Comparison of ENCODE assay signal across 8 cellular contexts in genomic region chr1:56576880-56577858, GRCh38. TPM values are rescaled to one million over a fixed set of nuclear protein-coding genes. Genes with fewer than 3 reads are reported as not detected.
A peak's percentile ranks its signal among the peaks of the same experiment; 100 is the strongest.
DNase-seq lines count a peak whose midpoint lies in the region; ATAC-seq and TF ChIP-seq lines count a peak whose summit lies in the region.

No MANE protein-coding gene starts in this region.

- no peaks in the 10 kb centered on the region for H3K27me3 ChIP-seq in breast epithelium
- H3K27me3 ChIP-seq in liver (ENCODE audit: control insufficient read depth in 4 of 4, insufficient read depth in 4 of 4, low read length in 3 of 4) = no peaks in the 10 kb centered on the region

- TF ChIP-seq EP300 in Ishikawa (IDR thresholded peaks at IDR 0.05; ENCODE audit: borderline replicate concordance) = no peak

- peak; percentile 43 for DNase-seq in COLO668 (lab: John Stamatoyannopoulos, UW; ENCODE audit: unreplicated experiment)
- no peak for DNase-seq in breast epithelium (ENCODE audit: low spot score in 2 of 2)
- DNase-seq in type B pancreatic cell (ENCODE audit: extremely low spot score, unreplicated experiment) = no peak
- no peak for DNase-seq in NCI-H146 treated with DMSO at 0.1 percent for 48 hours (lab: John Stamatoyannopoulos, UW; ENCODE audit: unreplicated experiment)

- TF ChIP-seq CTCF in breast epithelium (IDR thresholded peaks at IDR 0.05) (peak in 2 of 3 donors; percentile 18 to 22), liver (IDR thresholded peaks at IDR 0.05; ENCODE audit: low read depth, low read length, missing input control) (peak; percentile 24), type B pancreatic cell (conservative IDR thresholded peaks at IDR 0.05) (peak; percentile 62)

- no peaks in the 10 kb centered on the region for H3K9me3 Mint-ChIP-seq in type B pancreatic cell

- peaks cover 3% of the 10 kb centered on the region for H3K27me3 Mint-ChIP-seq in type B pancreatic cell

- H3K9me3 ChIP-seq in breast epithelium = no peaks in the 10 kb centered on the region
- no peaks in the 10 kb centered on the region for H3K9me3 ChIP-seq in liver (ENCODE audit: control insufficient read depth in 4 of 4, low read length in 3 of 4)

- peak overlapping the region; percentile 95 for H3K4me3 Mint-ChIP-seq in type B pancreatic cell

- H3K4me3 ChIP-seq in breast epithelium (peak overlapping the region; percentile 90 to 99 (median 96)), liver (ENCODE audit: low read depth in 1 of 3, low read length in 3 of 3) (peak overlapping the region; percentile 90 to 97 (median 95))

- H3K36me3 ChIP-seq in breast epithelium = no peaks in the 10 kb centered on the region
- no peaks in the 10 kb centered on the region for H3K36me3 ChIP-seq in liver (ENCODE audit: control insufficient read depth in 4 of 4, insufficient read depth in 3 of 4, low read depth in 1 of 4, low read length in 3 of 4)

- peak overlapping the region; percentile 94 to 99 for H3K9ac ChIP-seq in liver (ENCODE audit: low read depth in 1 of 2, low read length in 2 of 2)

- intact Hi-C loops in breast epithelium (cut with DNase I; ENCODE audit: low total_unique reads) = no loop called here

- H3K36me3 Mint-ChIP-seq in type B pancreatic cell = peaks cover 11% of the 10 kb centered on the region

- peak overlapping the region; percentile 86 for H3K27ac Mint-ChIP-seq in type B pancreatic cell

- H3K4me1 ChIP-seq in breast epithelium (no peaks in the 10 kb centered on the region), liver (ENCODE audit: control insufficient read depth in 4 of 4, insufficient read depth in 4 of 4, low read length in 3 of 4) (peaks cover under 1 to 37% (median 22%) of the 10 kb centered on the region in 4 donors)

- TF ChIP-seq RAD21 in Ishikawa (IDR thresholded peaks at IDR 0.05; ENCODE audit: low read depth) (peak; percentile 48; the same call in 1 of the 2 replicates), liver (IDR thresholded peaks at IDR 0.05) (peak; percentile 68 to 76)

- H3K4me1 Mint-ChIP-seq in type B pancreatic cell (ENCODE audit: unreplicated experiment) = peaks cover 53% of the 10 kb centered on the region

- no peak for TF ChIP-seq POLR2A in breast epithelium (IDR thresholded peaks at IDR 0.05)

- no peak for ATAC-seq in GM21381 (IDR thresholded peaks at IDR 0.05; ENCODE audit: unreplicated experiment)
- ATAC-seq in GM19463 (IDR thresholded peaks at IDR 0.05; ENCODE audit: unreplicated experiment) = no peak

- WGBS in liver = 10% methylated on average over 4 of the region's 4 CpGs

- peak overlapping the region; percentile 90 to 96 for H3K27ac ChIP-seq in breast epithelium
- peak overlapping the region; percentile 99 for H3K27ac ChIP-seq in liver (ENCODE audit: low read depth in 1 of 2, low read length in 2 of 2)

TF ChIP-seq in Ishikawa, 13 proteins besides CTCF, POLR2A, EP300 and RAD21:
- TF ChIP-seq ZBTB7A (IDR thresholded peaks at IDR 0.05; ENCODE audit: low read depth) = no peak

TF ChIP-seq in liver, 16 proteins besides CTCF, POLR2A, EP300 and RAD21:
- TF ChIP-seq, protein P1, sequence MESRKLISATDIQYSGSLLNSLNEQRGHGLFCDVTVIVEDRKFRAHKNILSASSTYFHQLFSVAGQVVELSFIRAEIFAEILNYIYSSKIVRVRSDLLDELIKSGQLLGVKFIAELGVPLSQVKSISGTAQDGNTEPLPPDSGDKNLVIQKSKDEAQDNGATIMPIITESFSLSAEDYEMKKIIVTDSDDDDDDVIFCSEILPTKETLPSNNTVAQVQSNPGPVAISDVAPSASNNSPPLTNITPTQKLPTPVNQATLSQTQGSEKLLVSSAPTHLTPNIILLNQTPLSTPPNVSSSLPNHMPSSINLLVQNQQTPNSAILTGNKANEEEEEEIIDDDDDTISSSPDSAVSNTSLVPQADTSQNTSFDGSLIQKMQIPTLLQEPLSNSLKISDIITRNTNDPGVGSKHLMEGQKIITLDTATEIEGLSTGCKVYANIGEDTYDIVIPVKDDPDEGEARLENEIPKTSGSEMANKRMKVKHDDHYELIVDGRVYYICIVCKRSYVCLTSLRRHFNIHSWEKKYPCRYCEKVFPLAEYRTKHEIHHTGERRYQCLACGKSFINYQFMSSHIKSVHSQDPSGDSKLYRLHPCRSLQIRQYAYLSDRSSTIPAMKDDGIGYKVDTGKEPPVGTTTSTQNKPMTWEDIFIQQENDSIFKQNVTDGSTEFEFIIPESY (IDR thresholded peaks at IDR 0.05) = no peak
- TF ChIP-seq GABPA (IDR thresholded peaks at IDR 0.05 in 1 of 2, conservative IDR thresholded peaks at IDR 0.05 in 1 of 2) = no peak
- no peak for TF ChIP-seq HNF4A (conservative IDR thresholded peaks at IDR 0.05)
- TF ChIP-seq, protein P2, sequence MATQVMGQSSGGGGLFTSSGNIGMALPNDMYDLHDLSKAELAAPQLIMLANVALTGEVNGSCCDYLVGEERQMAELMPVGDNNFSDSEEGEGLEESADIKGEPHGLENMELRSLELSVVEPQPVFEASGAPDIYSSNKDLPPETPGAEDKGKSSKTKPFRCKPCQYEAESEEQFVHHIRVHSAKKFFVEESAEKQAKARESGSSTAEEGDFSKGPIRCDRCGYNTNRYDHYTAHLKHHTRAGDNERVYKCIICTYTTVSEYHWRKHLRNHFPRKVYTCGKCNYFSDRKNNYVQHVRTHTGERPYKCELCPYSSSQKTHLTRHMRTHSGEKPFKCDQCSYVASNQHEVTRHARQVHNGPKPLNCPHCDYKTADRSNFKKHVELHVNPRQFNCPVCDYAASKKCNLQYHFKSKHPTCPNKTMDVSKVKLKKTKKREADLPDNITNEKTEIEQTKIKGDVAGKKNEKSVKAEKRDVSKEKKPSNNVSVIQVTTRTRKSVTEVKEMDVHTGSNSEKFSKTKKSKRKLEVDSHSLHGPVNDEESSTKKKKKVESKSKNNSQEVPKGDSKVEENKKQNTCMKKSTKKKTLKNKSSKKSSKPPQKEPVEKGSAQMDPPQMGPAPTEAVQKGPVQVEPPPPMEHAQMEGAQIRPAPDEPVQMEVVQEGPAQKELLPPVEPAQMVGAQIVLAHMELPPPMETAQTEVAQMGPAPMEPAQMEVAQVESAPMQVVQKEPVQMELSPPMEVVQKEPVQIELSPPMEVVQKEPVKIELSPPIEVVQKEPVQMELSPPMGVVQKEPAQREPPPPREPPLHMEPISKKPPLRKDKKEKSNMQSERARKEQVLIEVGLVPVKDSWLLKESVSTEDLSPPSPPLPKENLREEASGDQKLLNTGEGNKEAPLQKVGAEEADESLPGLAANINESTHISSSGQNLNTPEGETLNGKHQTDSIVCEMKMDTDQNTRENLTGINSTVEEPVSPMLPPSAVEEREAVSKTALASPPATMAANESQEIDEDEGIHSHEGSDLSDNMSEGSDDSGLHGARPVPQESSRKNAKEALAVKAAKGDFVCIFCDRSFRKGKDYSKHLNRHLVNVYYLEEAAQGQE (IDR thresholded peaks at IDR 0.05) = no peak
- TF ChIP-seq TAF1 (conservative IDR thresholded peaks at IDR 0.05) = no peak
- no peak for TF ChIP-seq YY1 (IDR thresholded peaks at IDR 0.05)
- TF ChIP-seq RXRA (IDR thresholded peaks at IDR 0.05) = peak; percentile 22 to 38
- peak; percentile 42 for TF ChIP-seq FOXA2 (IDR thresholded peaks at IDR 0.05)
- TF ChIP-seq, protein P3, sequence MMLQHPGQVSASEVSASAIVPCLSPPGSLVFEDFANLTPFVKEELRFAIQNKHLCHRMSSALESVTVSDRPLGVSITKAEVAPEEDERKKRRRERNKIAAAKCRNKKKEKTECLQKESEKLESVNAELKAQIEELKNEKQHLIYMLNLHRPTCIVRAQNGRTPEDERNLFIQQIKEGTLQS (IDR thresholded peaks at IDR 0.05) = no peak

RNA-seq across cellular contexts. Expression of gene PLPP3, which starts 2.2 kb away (rescaled TPM):
- total RNA-seq in breast epithelium (100 to 1,000 TPM; 122 to 275 (median 127) TPM), liver (10 to 100 TPM; 63.9 to 91.2 TPM), type B pancreatic cell (ENCODE audit: low replicate concordance) (32.6 and 79.0 TPM in 2 replicates)
- polyA plus RNA-seq in liver = 10 to 100 TPM; 46.1 to 71.3 TPM
